Comparison of ENCODE assay signal across 8 cellular contexts in genomic region chrX:71118985-71119535, GRCh38. TPM values are rescaled to one million over a fixed set of nuclear protein-coding genes. Genes with fewer than 3 reads are reported as not detected.
DNase-seq lines count a peak whose midpoint lies in the region; ATAC-seq, FAIRE-seq and TF ChIP-seq lines count a peak whose summit lies in the region.

No MANE protein-coding gene starts in this region.

- no peaks in the 10 kb centered on the region for H3K9me3 Mint-ChIP-seq in Calu3 (ENCODE audit: low read depth, unreplicated experiment)

- FAIRE-seq in RCC 7860 (lab: Jason Lieb, UNC), result no peak

- H3K4me3 Mint-ChIP-seq in Calu3 (ENCODE audit: low read depth, unreplicated experiment), result peak overlapping the region; percentile 82

- peak overlapping the region; percentile 91 for H3K27ac ChIP-seq in KOPT-K1 (ENCODE audit: low read depth, low read length, poor library complexity, severe bottlenecking)
- peak overlapping the region; percentile 80 to 87 for H3K27ac ChIP-seq in coronary artery

- intact Hi-C loops in Calu3 (cut with micrococcal nuclease; ENCODE audit: unreplicated experiment), result no loop called here
- intact Hi-C loops in mucosa of descending colon (cut with DNase I, micrococcal nuclease), result no loop called here

- no peak for DNase-seq in Calu3
- no peak for DNase-seq in coronary artery (ENCODE audit: low spot score)
- peak in 1 of 3 donors; percentile 28 for DNase-seq in mucosa of descending colon
- DNase-seq in NCI-H1105 treated with DMSO at 0.1 percent for 48 hours (lab: John Stamatoyannopoulos, UW), result no peak
- DNase-seq in middle frontal gyrus (ENCODE audit: extremely low spot score, low spot score), result no peak
- DNase-seq in RCC 7860 (ENCODE audit: low spot score), result no peak
- DNase-seq in cerebellum (ENCODE audit: low spot score), result no peak

- H3K27ac Mint-ChIP-seq in Calu3 (ENCODE audit: unreplicated experiment), result peak overlapping the region; percentile 70

- no peaks in the 10 kb centered on the region for H3K27me3 Mint-ChIP-seq in Calu3 (ENCODE audit: unreplicated experiment)

- CTCF ChIA-PET in Calu3 (lab: Charles Lee), result interaction anchor here (0.7 to 1.5 kb wide), 2 partner anchors 11 to 469 kb away, joined by 3 read pairs; no protein-coding TSS in a partner anchor

- peaks cover 43% of the 10 kb centered on the region for H3K36me3 ChIP-seq in KOPT-K1 (ENCODE audit: insufficient read depth, low read length)
- H3K36me3 ChIP-seq in mucosa of descending colon (ENCODE audit: low read depth), result no peaks in the 10 kb centered on the region

- TF ChIP-seq CTCF in Calu3 (IDR thresholded peaks at IDR 0.05; ENCODE audit: unreplicated experiment) (no peak), coronary artery (IDR thresholded peaks at IDR 0.05) (no peak), mucosa of descending colon (IDR thresholded peaks at IDR 0.05) (no peak)

- peaks cover 26% of the 10 kb centered on the region for H3K36me3 Mint-ChIP-seq in Calu3 (ENCODE audit: insufficient read depth, unreplicated experiment)

- H3K4me1 Mint-ChIP-seq in Calu3 (ENCODE audit: low read depth, unreplicated experiment), result no peaks in the 10 kb centered on the region

- no peaks in the 10 kb centered on the region for H3K4me1 ChIP-seq in mucosa of descending colon (ENCODE audit: low read depth)

- no TSS peak for BruUV-seq in Calu3 (replicated peaks; lab: Mats Ljungman, UMichigan)

- H3K4me3 ChIP-seq in coronary artery (peak overlapping the region; percentile 79), mucosa of descending colon (peak overlapping the region; percentile 46)

- H3K9me3 ChIP-seq in KOPT-K1 (ENCODE audit: insufficient read depth, low read length, poor library complexity, severe bottlenecking), result no peaks in the 10 kb centered on the region
- H3K9me3 ChIP-seq in mucosa of descending colon, result no peaks in the 10 kb centered on the region

- ATAC-seq in mucosa of descending colon, result peak; percentile 56

RNA-seq across cellular contexts. Expression of gene MED12, which starts 0.7 kb away (rescaled TPM):
- total RNA-seq in Calu3 (2022) (53.3 and 56.2 TPM in 2 replicates), mucosa of descending colon (10 to 100 TPM; 34.4 to 55.4 (median 47.8) TPM), cerebellum (27.3 TPM)

RNA-seq across cellular contexts. Expression of gene IL2RG, which starts 7.7 kb away (rescaled TPM):
- total RNA-seq in Calu3 (2022), result 0.57 and 3.6 TPM in 2 replicates
- 100 to 1,000 TPM in 1 of 3 donors, 10 to 100 TPM in 2; 27.7 to 104 (median 56.8) TPM for total RNA-seq in mucosa of descending colon
- total RNA-seq in cerebellum, result 0.64 TPM

RNA-seq across cellular contexts. Expression of gene CXorf65, which starts 12.5 kb away (rescaled TPM):
- total RNA-seq in Calu3 (2022) (not detected in 2 replicates), mucosa of descending colon (1 to 10 TPM in 1 of 3 donors, not detected in 2; 2.7 TPM), cerebellum (not detected)

RNA-seq across cellular contexts. Expression of gene FOXO4, which starts 23.4 kb away (rescaled TPM):
- 7.8 and 9.8 TPM in 2 replicates for total RNA-seq in Calu3 (2022)
- 10 to 100 TPM; 26.9 to 74.6 (median 53.1) TPM for total RNA-seq in mucosa of descending colon
- total RNA-seq in cerebellum, result 6.1 TPM

RNA-seq across cellular contexts. Expression of gene NLGN3, which starts 25.6 kb away (rescaled TPM):
- total RNA-seq in Calu3 (2022) (2.1 and 2.3 TPM in 2 replicates), mucosa of descending colon (1 to 10 TPM in 1 of 3 donors, under 1 TPM in 2; 0.46 to 3.1 (median 0.94) TPM), cerebellum (21.4 TPM)
